20 cellular contexts compared by ENCODE assay signal in genomic region chr21:41651396-41651795, GRCh38.
DNase-seq lines count a peak whose midpoint lies in the region; ATAC-seq and TF ChIP-seq lines count a peak whose summit lies in the region.
"Had no signal": no experiment of that assay in that cellular context is flagged by ENCODE, and none has a peak within 500 bp of the region (broad histone marks: within the 10 kb centered on the region; RNA-seq: fewer than 3 reads in every experiment).

No MANE protein-coding gene starts in this region.

- H3K9me3 ChIP-seq in BLaER1, result no peaks in the 10 kb centered on the region; the same call in 1 of the 2 replicates
- H3K9me3 ChIP-seq in GM23248 (ENCODE audit: low read depth), result no peaks in the 10 kb centered on the region
- no peaks in the 10 kb centered on the region for H3K9me3 ChIP-seq in ascending aorta
- H3K9me3 ChIP-seq in osteoblast (ENCODE audit: low read depth, low read length), result no peaks in the 10 kb centered on the region
- no peaks in the 10 kb centered on the region for H3K9me3 ChIP-seq in endodermal cell (ENCODE audit: control insufficient read depth, low read length)
- H3K9me3 ChIP-seq: ovary, tibial nerve had no signal

- ATAC-seq in HG02981 (IDR thresholded peaks at IDR 0.05; ENCODE audit: unreplicated experiment), result no peak
- ATAC-seq in GM21529 (IDR thresholded peaks at IDR 0.05; ENCODE audit: unreplicated experiment), result no peak
- ATAC-seq: activated T-cell treated with anti-CD3 and anti-CD28 coated beads, Interleukin-2, amount 50 U/mL, for 72 hours had no signal

- H3K79me2 ChIP-seq in GM23248 (ENCODE audit: insufficient read depth) (no peaks in the 10 kb centered on the region), osteoblast (ENCODE audit: insufficient read depth, low read length) (no peaks in the 10 kb centered on the region)

- H3K9me2 ChIP-seq in GM23248 (ENCODE audit: insufficient read depth), result no peaks in the 10 kb centered on the region

- H3K27ac Mint-ChIP-seq in endodermal cell, result no peak overlapping the region
- no peak overlapping the region for H3K27ac Mint-ChIP-seq in activated CD4-positive, alpha-beta memory T cell treated with anti-CD3 and anti-CD28 coated beads, Interleukin-2, amount 10 ng/mL, durations not matched to agents 7 days and 5 days
- H3K27ac Mint-ChIP-seq: activated naive CD8-positive, alpha-beta T cell; activated T-cell treated with anti-CD3 and anti-CD28 coated beads, Interleukin-2, amount 50 U/mL, for 72 hours had no signal

- H3K9ac ChIP-seq in BLaER1, result no peak overlapping the region
- H3K9ac ChIP-seq in GM23248, result no peak overlapping the region
- H3K9ac ChIP-seq in endodermal cell (ENCODE audit: extremely low read depth, low read length, poor library complexity, severe bottlenecking), result no peak overlapping the region

- no peak overlapping the region for H3K4me3 ChIP-seq in BLaER1
- H3K4me3 ChIP-seq in GM23248, result no peak overlapping the region
- H3K4me3 ChIP-seq in ascending aorta, result peak overlapping the region in 1 of 2 donors; percentile 23
- H3K4me3 ChIP-seq in osteoblast (ENCODE audit: insufficient read depth, low read length), result no peak overlapping the region
- no peak overlapping the region for H3K4me3 ChIP-seq in endodermal cell (ENCODE audit: low read length)
- H3K4me3 ChIP-seq: coronary artery, ovary, tibial nerve had no signal

- DNase-seq in GM23248 (peak; percentile 28), ascending aorta (ENCODE audit: low spot score in 2 of 2) (no peak), osteoblast (ENCODE audit: insufficient read length, low spot score, missing footprints) (peak; percentile 76), endodermal cell (no peak)
- no peak for DNase-seq in activated CD4-positive, alpha-beta memory T cell treated with anti-CD3 and anti-CD28 coated beads, Interleukin-2, amount 10 ng/mL, durations not matched to agents 7 days and 5 days
- DNase-seq: activated CD4-positive, CD25-positive, alpha-beta regulatory T cell treated with anti-CD3 and anti-CD28 coated beads, Interleukin-2, amount 50 U/mL, for 72 hours; activated T-cell treated with anti-CD3 and anti-CD28 coated beads, Interleukin-2, amount 50 U/mL, for 72 hours; DMS79 treated with DMSO at 0.1 percent for 48 hours; GOT3; MM.1S; NCI-H1694; NCI-H2227 treated with DMSO at 0.1 percent for 48 hours; T1000 had no signal

- in situ Hi-C loops in GM23248 (cut with MboI), result no loop called here

- H3K4me1 ChIP-seq in BLaER1, result peaks cover 23% of the 10 kb centered on the region
- peaks cover 37% of the 10 kb centered on the region for H3K4me1 ChIP-seq in GM23248 (ENCODE audit: insufficient read depth)
- peaks cover 12 to 40% of the 10 kb centered on the region in 2 donors for H3K4me1 ChIP-seq in ascending aorta
- H3K4me1 ChIP-seq in osteoblast (ENCODE audit: insufficient read depth, low read length), result peaks cover 34% of the 10 kb centered on the region
- no peaks in the 10 kb centered on the region for H3K4me1 ChIP-seq in endodermal cell (ENCODE audit: control insufficient read depth, insufficient read depth, low read length)

- no peak overlapping the region for H3K27ac ChIP-seq in BLaER1
- H3K27ac ChIP-seq in GM23248, result no peak overlapping the region
- H3K27ac ChIP-seq in ascending aorta, result peak overlapping the region; percentile 45 to 57
- peak overlapping the region; percentile 36 for H3K27ac ChIP-seq in osteoblast (ENCODE audit: low read depth, low read length)
- H3K27ac ChIP-seq in endodermal cell (ENCODE audit: low read depth, low read length), result no peak overlapping the region
- H3K27ac ChIP-seq: ovary, tibial nerve had no signal

- H2AFZ ChIP-seq in GM23248 (no peak overlapping the region), osteoblast (ENCODE audit: low read length) (peak overlapping the region; percentile 42)

- WGBS in GM23248 (ENCODE audit: low coverage in 1 of 2, low lambda C conversion rate in 2 of 2, missing lambda C conversion rate in 2 of 2), 2 experiments, result 21 to 22% methylated on average over 8 of the region's 8 CpGs
- WGBS in endodermal cell (ENCODE audit: insufficient coverage in 1 of 2, insufficient read length in 1 of 2), 2 experiments, result 91 to 100% methylated on average over 1 to 8 of the region's 8 CpGs

- H3K36me3 Mint-ChIP-seq in endodermal cell (ENCODE audit: low read depth), result no peaks in the 10 kb centered on the region
- no peaks in the 10 kb centered on the region for H3K36me3 Mint-ChIP-seq in activated CD4-positive, alpha-beta memory T cell treated with anti-CD3 and anti-CD28 coated beads, Interleukin-2, amount 10 ng/mL, durations not matched to agents 7 days and 5 days (ENCODE audit: low read depth)
- H3K36me3 Mint-ChIP-seq: activated naive CD8-positive, alpha-beta T cell had no signal

- TF ChIP-seq CTCF in ascending aorta (IDR thresholded peaks at IDR 0.05), result no peak
- TF ChIP-seq CTCF in osteoblast (IDR thresholded peaks at IDR 0.05; ENCODE audit: extremely low read depth, low read depth, low read length), result no peak
- no peak for TF ChIP-seq CTCF in endodermal cell (conservative IDR thresholded peaks at IDR 0.05)

- CTCF ChIA-PET in activated CD4-positive, alpha-beta memory T cell treated with anti-CD3 and anti-CD28 coated beads, Interleukin-2, amount 10 ng/mL, durations not matched to agents 7 days and 5 days (lab: Charles Lee), result no interaction called here

- peaks cover 1% of the 10 kb centered on the region for H3K27me3 Mint-ChIP-seq in endodermal cell (ENCODE audit: insufficient read depth)
- H3K27me3 Mint-ChIP-seq in activated CD4-positive, alpha-beta memory T cell treated with anti-CD3 and anti-CD28 coated beads, Interleukin-2, amount 10 ng/mL, durations not matched to agents 7 days and 5 days, result no peaks in the 10 kb centered on the region

- POLR2A ChIA-PET in activated CD4-positive, alpha-beta memory T cell treated with anti-CD3 and anti-CD28 coated beads, Interleukin-2, amount 10 ng/mL, durations not matched to agents 7 days and 5 days (lab: Charles Lee), result no interaction called here

- H3K4me2 ChIP-seq in BLaER1 (peak overlapping the region; percentile 60), GM23248 (ENCODE audit: unreplicated experiment) (peak overlapping the region; percentile 13), osteoblast (ENCODE audit: insufficient read depth, low read length) (peak overlapping the region; percentile 25)

- no peaks in the 10 kb centered on the region for H3K36me3 ChIP-seq in BLaER1
- H3K36me3 ChIP-seq in GM23248 (ENCODE audit: low read depth), result no peaks in the 10 kb centered on the region
- H3K36me3 ChIP-seq in ascending aorta, result no peaks in the 10 kb centered on the region
- no peaks in the 10 kb centered on the region for H3K36me3 ChIP-seq in osteoblast (ENCODE audit: insufficient read depth, low read length)
- no peaks in the 10 kb centered on the region for H3K36me3 ChIP-seq in endodermal cell (ENCODE audit: control insufficient read depth, insufficient read depth, low read length)
- H3K36me3 ChIP-seq: ovary, tibial nerve had no signal

- H3F3A ChIP-seq in GM23248 (ENCODE audit: insufficient read depth), result peaks cover 12% of the 10 kb centered on the region

- no peak overlapping the region for H3K4me3 Mint-ChIP-seq in endodermal cell
- H3K4me3 Mint-ChIP-seq in activated CD4-positive, alpha-beta memory T cell treated with anti-CD3 and anti-CD28 coated beads, Interleukin-2, amount 10 ng/mL, durations not matched to agents 7 days and 5 days, result no peak overlapping the region
- H3K4me3 Mint-ChIP-seq: activated naive CD8-positive, alpha-beta T cell; activated T-cell treated with anti-CD3 and anti-CD28 coated beads, Interleukin-2, amount 50 U/mL, for 72 hours had no signal

- H4K20me1 ChIP-seq in BLaER1, result no peaks in the 10 kb centered on the region
- H4K20me1 ChIP-seq in GM23248 (ENCODE audit: insufficient read depth), result no peaks in the 10 kb centered on the region
- no peaks in the 10 kb centered on the region for H4K20me1 ChIP-seq in osteoblast (ENCODE audit: insufficient read depth, low read length)

- H3K27me3 ChIP-seq in BLaER1 (no peaks in the 10 kb centered on the region), GM23248 (replicated peaks; ENCODE audit: insufficient read depth) (no peaks in the 10 kb centered on the region), ascending aorta (no peaks in the 10 kb centered on the region), osteoblast (ENCODE audit: insufficient read depth, low read length) (no peaks in the 10 kb centered on the region), endodermal cell (ENCODE audit: control insufficient read depth, insufficient read depth, low read length, poor library complexity, severe bottlenecking) (no peaks in the 10 kb centered on the region)
- H3K27me3 ChIP-seq: ovary, tibial nerve had no signal

- H3K4me1 Mint-ChIP-seq in endodermal cell, result peaks cover 6% of the 10 kb centered on the region
- no peaks in the 10 kb centered on the region for H3K4me1 Mint-ChIP-seq in activated CD4-positive, alpha-beta memory T cell treated with anti-CD3 and anti-CD28 coated beads, Interleukin-2, amount 10 ng/mL, durations not matched to agents 7 days and 5 days

- intact Hi-C loops in ascending aorta (cut with DNase I), result loop anchor here (10.0 kb wide), 1 partner anchor 443 kb away; no protein-coding TSS in a partner anchor

- H3K9me3 Mint-ChIP-seq in endodermal cell, result peaks cover 11% of the 10 kb centered on the region
- H3K9me3 Mint-ChIP-seq in activated CD4-positive, alpha-beta memory T cell treated with anti-CD3 and anti-CD28 coated beads, Interleukin-2, amount 10 ng/mL, durations not matched to agents 7 days and 5 days, result no peaks in the 10 kb centered on the region
- H3K9me3 Mint-ChIP-seq: activated T-cell treated with anti-CD3 and anti-CD28 coated beads, Interleukin-2, amount 50 U/mL, for 72 hours had no signal

Comparison
In these comparisons a context has a peak if more than half of its experiments do, and no peak if none do; other contexts are left out.
1. H3K27ac ChIP-seq: peak in ascending aorta (2 of 2) and osteoblast (single experiment); none in BLaER1 (single experiment), GM23248 (single experiment) and endodermal cell (single experiment).
2. DNase-seq: peak in GM23248 (single experiment) and osteoblast (single experiment); none in ascending aorta (0 of 2), endodermal cell (single experiment) and activated CD4-positive, alpha-beta memory T cell treated with anti-CD3 and anti-CD28 coated beads, Interleukin-2, amount 10 ng/mL, durations not matched to agents 7 days and 5 days (single experiment).
3. Peak in every context shown above with its lines, with median percentiles within 50 percentile points of each other: H3K4me2 ChIP-seq.